7 cellular contexts compared by ENCODE assay signal in the genomic region with DNA sequence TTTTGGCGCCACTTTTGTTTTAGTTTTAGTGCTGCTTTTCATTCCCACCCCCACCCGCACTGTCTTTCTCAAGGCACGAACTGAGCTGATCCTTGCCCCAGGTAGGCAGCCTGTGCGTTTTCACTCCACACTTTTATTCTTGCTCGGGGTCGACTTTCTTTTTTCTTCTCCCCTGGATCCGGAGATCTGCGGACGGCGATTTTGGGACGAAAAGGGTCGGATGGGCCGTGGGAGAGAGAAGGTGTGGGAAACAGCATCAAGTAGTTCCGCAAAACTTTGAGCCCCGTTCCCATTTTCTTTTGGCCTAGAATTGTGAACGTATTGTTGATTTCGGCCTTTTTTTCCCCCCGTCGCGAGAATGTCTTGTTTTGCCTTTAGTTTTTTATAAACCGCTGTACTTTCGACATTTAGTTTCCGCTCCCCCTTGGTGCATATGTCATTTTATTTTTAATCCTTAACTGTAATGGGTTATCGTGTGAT. TPM values are rescaled to one million over a fixed set of nuclear protein-coding genes. Genes with fewer than 3 reads are reported as not detected.
DNase-seq lines count a peak whose midpoint lies in the region; ATAC-seq, FAIRE-seq and TF ChIP-seq lines count a peak whose summit lies in the region.

No MANE protein-coding gene starts in this region.

- intact Hi-C loops in posterior vena cava (cut with DNase I): loop anchor here in 1 of 2 donors (5.0 kb wide), 1 partner anchor 480 kb away; no protein-coding TSS in a partner anchor

- H3K4me3 ChIP-seq in mesodermal cell (ENCODE audit: extremely low read depth, insufficient read depth, low read length, poor library complexity, severe bottlenecking): peak overlapping the region; percentile 64

- peak overlapping the region; percentile 99 for H3K27ac ChIP-seq in caudate nucleus (ENCODE audit: low read depth, low read length)
- peak overlapping the region; percentile 99 for H3K27ac ChIP-seq in mesodermal cell (ENCODE audit: low read depth, low read length, severe bottlenecking)

- H3K9me3 ChIP-seq in mesodermal cell (ENCODE audit: control insufficient read depth, low read length): no peaks in the 10 kb centered on the region

- no peak for ATAC-seq in GM18867 (IDR thresholded peaks at IDR 0.05; ENCODE audit: unreplicated experiment)

- TF ChIP-seq POLR2A in GM12891 (IDR thresholded peaks at IDR 0.05; ENCODE audit: low read depth, low read length): no peak

- peaks cover 3% of the 10 kb centered on the region for H3K36me3 ChIP-seq in mesodermal cell (ENCODE audit: control insufficient read depth, insufficient read depth, low read length)

- no peak for DNase-seq in GM12891 (ENCODE audit: insufficient read length, low spot score)
- DNase-seq in MV-4-11 (lab: John Stamatoyannopoulos, UW): peak; percentile 34
- peak in 8 of 61 donors; percentile 10 to 69 (median 40) for DNase-seq in caudate nucleus (lab: John Stamatoyannopoulos, UW)
- no peak for DNase-seq in posterior vena cava (ENCODE audit: low spot score)
- DNase-seq in A172 (ENCODE audit: low spot score): no peak

- WGBS in mesodermal cell (ENCODE audit: insufficient coverage in 2 of 2), 2 experiments: 0% methylated on average over 5 to 9 of the region's 24 CpGs

- FAIRE-seq in GM12891 (lab: Jason Lieb, UNC): peak; percentile 23

- H3K4me1 ChIP-seq in mesodermal cell (ENCODE audit: control insufficient read depth, insufficient read depth, low read length, poor library complexity, severe bottlenecking): no peaks in the 10 kb centered on the region

TF ChIP-seq in GM12891, 5 proteins besides CTCF, POLR2A, EP300 and RAD21:
- TF ChIP-seq PAX5 (IDR thresholded peaks at IDR 0.05; ENCODE audit: insufficient read depth, low read length, severe bottlenecking): no peak
- no peak for TF ChIP-seq POLR2AphosphoS5 (IDR thresholded peaks at IDR 0.05; ENCODE audit: low read depth, low read length)
- TF ChIP-seq POU2F2 (IDR thresholded peaks at IDR 0.05; ENCODE audit: low read depth, low read length): no peak
- TF ChIP-seq TAF1 (IDR thresholded peaks at IDR 0.05; ENCODE audit: low read depth, low read length): peak; percentile 25; the same call in 1 of the 2 replicates
- TF ChIP-seq SPI1 (IDR thresholded peaks at IDR 0.05; ENCODE audit: low read depth, low read length): no peak

RNA-seq across cellular contexts. Expression of a gene that starts 0.5 kb away (rescaled TPM):
- polyA plus RNA-seq in GM12891 (2012; ENCODE audit: low read depth, missing spikeins): 25.3 TPM
- 56.4 TPM for polyA plus RNA-seq in mesodermal cell (2013, experiment 1 of 2)
- 62.4 TPM for polyA plus RNA-seq in mesodermal cell (2013, experiment 2 of 2)
- total RNA-seq in posterior vena cava: 10 to 100 TPM; 51.7 to 64.4 TPM
- total RNA-seq in A172 (2014; rRNA removed; shearing (Covaris generic)): 40.9 and 42.8 TPM in 2 replicates
